ENCODE assay signal across 6 cellular contexts in the genomic region with DNA sequence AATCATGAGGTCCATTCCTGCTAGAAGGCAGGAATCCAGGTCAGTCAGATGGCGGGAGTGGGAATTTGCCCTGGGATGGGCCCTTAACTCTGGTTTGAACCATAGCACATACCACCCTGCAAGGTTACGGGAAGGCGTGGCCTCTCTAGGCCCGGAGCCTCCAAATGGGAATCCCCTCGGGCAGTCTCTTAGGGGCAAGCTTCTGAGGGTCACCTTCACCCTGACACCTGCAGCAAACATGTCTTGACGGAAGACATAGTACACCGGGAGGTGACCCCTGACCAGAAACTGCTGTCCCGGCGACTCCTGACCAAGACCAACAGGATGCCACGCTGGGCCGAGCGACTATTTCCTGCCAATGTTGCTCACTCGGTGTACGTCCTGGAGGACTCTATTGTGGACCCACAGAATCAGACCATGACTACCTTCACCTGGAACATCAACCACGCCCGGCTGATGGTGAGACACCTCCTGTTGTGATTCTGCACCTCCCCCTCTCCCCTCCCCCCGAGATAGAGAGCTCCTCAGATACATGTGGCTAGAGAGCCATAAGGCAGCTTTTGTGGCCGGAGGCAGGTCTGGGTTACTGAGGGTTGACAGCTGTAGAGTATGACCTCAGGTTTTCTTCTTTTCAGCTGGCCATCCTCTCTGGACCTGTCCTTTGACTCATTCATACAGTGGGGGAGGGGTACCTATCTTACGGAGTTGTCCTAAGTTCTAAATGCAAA. TPM values are rescaled to one million over a fixed set of nuclear protein-coding genes. Genes with fewer than 3 reads are reported as not detected.
DNase-seq lines count a peak whose midpoint lies in the region; ATAC-seq and TF ChIP-seq lines count a peak whose summit lies in the region.

No MANE protein-coding gene starts in this region.

- H3K56ac ChIP-seq in mesendoderm (ENCODE audit: low read length): peak overlapping the region; percentile 83

- no peak overlapping the region for H3K18ac ChIP-seq in mesendoderm (ENCODE audit: low read length)

- TF ChIP-seq CTCF in HEK293 (tag by site-specific recombination; IDR thresholded peaks at IDR 0.05): no peak

- no peaks in the 10 kb centered on the region for H3K27me3 ChIP-seq in mesendoderm (ENCODE audit: insufficient read depth, low read length, poor library complexity)

- peaks cover 9% of the 10 kb centered on the region for H3K4me1 ChIP-seq in HEK293 (ENCODE audit: control insufficient read depth, insufficient read depth, low read length)
- H3K4me1 ChIP-seq in mesendoderm (ENCODE audit: control insufficient read depth, low read depth, low read length): peaks cover 4% of the 10 kb centered on the region

- H3K36me3 Mint-ChIP-seq in activated CD8-positive, alpha-beta T cell treated with anti-CD3 and anti-CD28 coated beads, Interleukin-2, amount 10 ng/mL, durations not matched to agents 7 days and 5 days (ENCODE audit: low read depth): peaks cover 71% of the 10 kb centered on the region

- peaks cover 10% of the 10 kb centered on the region for H3K79me1 ChIP-seq in mesendoderm (ENCODE audit: low read length)

- POLR2A ChIA-PET in HEK293 (lab: Yijun Ruan, JAX): no interaction called here
- POLR2A ChIA-PET in activated CD8-positive, alpha-beta T cell treated with anti-CD3 and anti-CD28 coated beads, Interleukin-2, amount 10 ng/mL, durations not matched to agents 7 days and 5 days (lab: Charles Lee): no interaction called here

- H3K27me3 Mint-ChIP-seq in activated CD8-positive, alpha-beta T cell treated with anti-CD3 and anti-CD28 coated beads, Interleukin-2, amount 10 ng/mL, durations not matched to agents 7 days and 5 days (ENCODE audit: low read depth): no peaks in the 10 kb centered on the region

- peak overlapping the region; percentile 90 for H3K4me3 ChIP-seq in HEK293 (ENCODE audit: low read depth, low read length)
- peak overlapping the region; percentile 61 for H3K4me3 ChIP-seq in mesendoderm (ENCODE audit: low read length)

- H3K27ac Mint-ChIP-seq in activated CD8-positive, alpha-beta T cell treated with anti-CD3 and anti-CD28 coated beads, Interleukin-2, amount 10 ng/mL, durations not matched to agents 7 days and 5 days: peak overlapping the region; percentile 90

- peak overlapping the region; percentile 44 for H3K4ac ChIP-seq in mesendoderm (ENCODE audit: low read depth, low read length)

- H2BK120ac ChIP-seq in mesendoderm (ENCODE audit: low read depth, low read length): no peak overlapping the region

- peak overlapping the region; percentile 58 for H3K4me2 ChIP-seq in mesendoderm (ENCODE audit: low read length)

- H4K5ac ChIP-seq in mesendoderm (ENCODE audit: low read length): no peak overlapping the region

- peak overlapping the region; percentile 93 for H3K4me3 Mint-ChIP-seq in activated CD8-positive, alpha-beta T cell treated with anti-CD3 and anti-CD28 coated beads, Interleukin-2, amount 10 ng/mL, durations not matched to agents 7 days and 5 days

- H4K8ac ChIP-seq in mesendoderm (ENCODE audit: low read depth, low read length): no peak overlapping the region

- H3K27ac ChIP-seq in HEK293 (ENCODE audit: extremely low read depth, low read depth, low read length) (peak overlapping the region; percentile 80), mesendoderm (ENCODE audit: low read depth, low read length) (no peak overlapping the region)

- H2BK5ac ChIP-seq in mesendoderm (ENCODE audit: low read length): no peak overlapping the region

- no peaks in the 10 kb centered on the region for H3K9me3 ChIP-seq in HEK293 (ENCODE audit: control insufficient read depth, insufficient read depth, low read depth, low read length)

- no peak overlapping the region for H2BK15ac ChIP-seq in mesendoderm (replicated peaks; ENCODE audit: low read depth)

- no CpG with 5 or more reads among the region's 19 CpGs for WGBS in mesendoderm (ENCODE audit: extremely low coverage, insufficient coverage, low lambda C conversion rate)

- H3K9me3 Mint-ChIP-seq in activated CD8-positive, alpha-beta T cell treated with anti-CD3 and anti-CD28 coated beads, Interleukin-2, amount 10 ng/mL, durations not matched to agents 7 days and 5 days (ENCODE audit: insufficient read depth): no peaks in the 10 kb centered on the region

- peak overlapping the region; percentile 76 for H2AK5ac ChIP-seq in mesendoderm (ENCODE audit: low read length)

- CTCF ChIA-PET in HEK293 (lab: Yijun Ruan, JAX): no interaction called here
- CTCF ChIA-PET in activated CD8-positive, alpha-beta T cell treated with anti-CD3 and anti-CD28 coated beads, Interleukin-2, amount 10 ng/mL, durations not matched to agents 7 days and 5 days (lab: Charles Lee): interaction anchor here (2.2 kb wide), 1 partner anchor 191 kb away, joined by 10 read pairs; no protein-coding TSS in a partner anchor

- H3K36me3 ChIP-seq in HEK293 (ENCODE audit: control insufficient read depth in 2 of 2, insufficient read depth in 1 of 2, low read length in 2 of 2) (peaks cover 4 to 67% of the 10 kb centered on the region in 2 experiments; a peak in 2 of 3 replicates), mesendoderm (ENCODE audit: control insufficient read depth, insufficient read depth, low read length) (peaks cover 3% of the 10 kb centered on the region)

- peaks cover 18% of the 10 kb centered on the region for H3K79me2 ChIP-seq in mesendoderm (ENCODE audit: control insufficient read depth, insufficient read depth, low read length)

- no peak overlapping the region for H3K23ac ChIP-seq in mesendoderm (ENCODE audit: low read length)

- ATAC-seq in activated CD8-positive, alpha-beta T cell treated with anti-CD3 and anti-CD28 coated beads, Interleukin-2, amount 10 ng/mL, durations not matched to agents 7 days and 5 days: no peak

- H3K9ac ChIP-seq in mesendoderm (ENCODE audit: low read length): peak overlapping the region; percentile 79

- DNase-seq in activated CD8-positive, alpha-beta T cell treated with anti-CD3 and anti-CD28 coated beads, Interleukin-2, amount 10 ng/mL, durations not matched to agents 7 days and 5 days: peak; percentile 52
- DNase-seq in mesendoderm: no peak
- no peak for DNase-seq in NCI-H2029 treated with DMSO at 0.1 percent for 48 hours (lab: John Stamatoyannopoulos, UW)
- DNase-seq in D341Med (ENCODE audit: low spot score): no peak
- DNase-seq in pons (ENCODE audit: low spot score): no peak

- H3K4me1 Mint-ChIP-seq in activated CD8-positive, alpha-beta T cell treated with anti-CD3 and anti-CD28 coated beads, Interleukin-2, amount 10 ng/mL, durations not matched to agents 7 days and 5 days (ENCODE audit: low read depth): peaks cover 81% of the 10 kb centered on the region

TF ChIP-seq in HEK293, 187 proteins besides CTCF, POLR2A, EP300 and RAD21:
- peak; percentile 50 for TF ChIP-seq KLF9 (tag by site-specific recombination; IDR thresholded peaks at IDR 0.05; ENCODE audit: low read depth)
- TF ChIP-seq SP2 (tag by site-specific recombination; IDR thresholded peaks at IDR 0.05): 0 out of 2 replicates have a peak, but pooled peaks have one; percentile 24
- 0 out of 2 replicates have a peak, but pooled peaks have one; percentile 17 for TF ChIP-seq ZNF596 (tag by site-specific recombination; IDR thresholded peaks at IDR 0.05)
- TF ChIP-seq, protein P1, sequence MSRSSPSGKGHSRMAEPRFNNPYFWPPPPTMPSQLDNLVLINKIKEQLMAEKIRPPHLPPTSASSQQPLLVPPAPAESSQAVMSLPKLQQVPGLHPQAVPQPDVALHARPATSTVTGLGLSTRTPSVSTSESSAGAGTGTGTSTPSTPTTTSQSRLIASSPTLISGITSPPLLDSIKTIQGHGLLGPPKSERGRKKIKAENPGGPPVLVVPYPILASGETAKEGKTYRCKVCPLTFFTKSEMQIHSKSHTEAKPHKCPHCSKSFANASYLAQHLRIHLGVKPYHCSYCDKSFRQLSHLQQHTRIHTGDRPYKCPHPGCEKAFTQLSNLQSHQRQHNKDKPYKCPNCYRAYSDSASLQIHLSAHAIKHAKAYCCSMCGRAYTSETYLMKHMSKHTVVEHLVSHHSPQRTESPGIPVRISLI (tag by site-specific recombination; IDR thresholded peaks at IDR 0.05): no peak
- peak; percentile 16 for TF ChIP-seq ZNF335 (tag by site-specific recombination; conservative IDR thresholded peaks at IDR 0.05)
- no peak; the same call in 1 of the 2 replicates for TF ChIP-seq GLIS2 (tag by site-specific recombination; IDR thresholded peaks at IDR 0.05)
- TF ChIP-seq ZNF223 (tag by site-specific recombination; IDR thresholded peaks at IDR 0.05): no peak
- TF ChIP-seq ZNF140 (tag by site-specific recombination; IDR thresholded peaks at IDR 0.05): no peak
TF ChIP-seq in HEK293: peak in this region for 4.

RNA-seq across cellular contexts. Expression of a gene that starts 1.0 kb away (rescaled TPM):
- total RNA-seq in activated CD8-positive, alpha-beta T cell treated with anti-CD3 and anti-CD28 coated beads, Interleukin-2, amount 10 ng/mL, durations not matched to agents 7 days and 5 days: 100 to 1,000 TPM; 152 to 154 TPM
- 308 TPM for polyA plus RNA-seq in mesendoderm (2013, experiment 1 of 2)
- polyA plus RNA-seq in mesendoderm (2013, experiment 2 of 2): 317 TPM

RNA-seq across cellular contexts. Expression of a gene that starts 1.0 kb away (rescaled TPM):
- 10 to 100 TPM; 44.1 to 48.8 TPM for total RNA-seq in activated CD8-positive, alpha-beta T cell treated with anti-CD3 and anti-CD28 coated beads, Interleukin-2, amount 10 ng/mL, durations not matched to agents 7 days and 5 days
- 10.6 TPM for polyA plus RNA-seq in mesendoderm (2013, experiment 1 of 2)
- polyA plus RNA-seq in mesendoderm (2013, experiment 2 of 2): 10.3 TPM

RNA-seq across cellular contexts. Expression of a gene that starts 7.1 kb away (rescaled TPM):
- total RNA-seq in activated CD8-positive, alpha-beta T cell treated with anti-CD3 and anti-CD28 coated beads, Interleukin-2, amount 10 ng/mL, durations not matched to agents 7 days and 5 days: 10 to 100 TPM; 93.2 to 96.9 TPM
- 3.1 TPM for polyA plus RNA-seq in mesendoderm (2013, experiment 1 of 2)
- polyA plus RNA-seq in mesendoderm (2013, experiment 2 of 2): 2.6 TPM

RNA-seq across cellular contexts. Expression of a gene that starts 46.9 kb away (rescaled TPM):
- 100 to 1,000 TPM; 119 to 127 TPM for total RNA-seq in activated CD8-positive, alpha-beta T cell treated with anti-CD3 and anti-CD28 coated beads, Interleukin-2, amount 10 ng/mL, durations not matched to agents 7 days and 5 days
- 179 TPM for polyA plus RNA-seq in mesendoderm (2013, experiment 1 of 2)
- 188 TPM for polyA plus RNA-seq in mesendoderm (2013, experiment 2 of 2)

RNA-seq across cellular contexts. Expression of a gene that starts 53.2 kb away (rescaled TPM):
- total RNA-seq in activated CD8-positive, alpha-beta T cell treated with anti-CD3 and anti-CD28 coated beads, Interleukin-2, amount 10 ng/mL, durations not matched to agents 7 days and 5 days: 100 to 1,000 TPM; 112 to 117 TPM
- 8.6 TPM for polyA plus RNA-seq in mesendoderm (2013, experiment 1 of 2)
- polyA plus RNA-seq in mesendoderm (2013, experiment 2 of 2): 8.8 TPM
